8 cellular contexts compared by ENCODE assay signal in the genomic region with DNA sequence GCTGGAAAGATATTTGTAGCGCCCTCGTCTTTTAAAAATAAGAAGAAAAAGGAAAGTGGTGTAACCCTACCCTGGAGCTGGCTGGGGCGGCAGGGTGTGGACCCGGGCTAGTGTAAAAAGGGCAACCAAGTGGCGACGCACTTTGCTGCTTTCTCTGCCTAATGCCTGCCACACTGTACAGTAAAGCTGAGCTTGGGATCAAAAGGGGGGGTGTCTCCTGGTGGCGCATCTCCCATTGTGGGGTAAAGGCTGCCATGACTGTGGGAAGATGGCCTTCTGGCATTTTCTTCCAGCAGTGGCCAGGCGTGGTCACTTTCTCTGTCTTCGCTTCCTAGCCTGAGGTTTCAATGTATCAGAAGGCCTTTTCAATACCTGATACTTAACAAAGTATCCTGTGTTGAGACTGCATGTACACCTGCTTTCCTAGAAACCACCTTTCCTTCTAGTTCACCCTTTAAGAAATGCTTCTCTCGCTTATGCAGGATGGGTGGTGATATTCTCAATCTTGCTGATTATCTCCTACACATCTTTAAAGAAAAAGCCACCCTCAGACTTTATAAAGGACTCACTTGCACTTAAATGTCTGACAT. TPM values are rescaled to one million over a fixed set of nuclear protein-coding genes. Genes with fewer than 3 reads are reported as not detected.
DNase-seq lines count a peak whose midpoint lies in the region; ATAC-seq and TF ChIP-seq lines count a peak whose summit lies in the region.

No MANE protein-coding gene starts in this region.

- intact Hi-C loops in adrenal gland (cut with DNase I), result no loop called here

- H3K9me3 ChIP-seq in adrenal gland (replicated peaks in 1 of 3), result no peaks in the 10 kb centered on the region

- peak overlapping the region; percentile 58 to 92 (median 66) for H3K4me3 ChIP-seq in adrenal gland

- no peak for TF ChIP-seq CTCF in adrenal gland (IDR thresholded peaks at IDR 0.05)

- 0 to 1% (median 0%) methylated on average over 10 of the region's 10 CpGs for WGBS in adrenal gland, 4 donors

- DNase-seq in C1 segment of cervical spinal cord (lab: John Stamatoyannopoulos, UW) (peak in 12 of 14 donors; percentile 39 to 83 (median 59)), HT1080 (ENCODE audit: low read depth) (peak; percentile 31), adrenal gland (peak in 6 of 7 donors; percentile 24 to 60 (median 42)), hepatic stellate cell (ENCODE audit: low spot score) (peak; percentile 20), putamen (ENCODE audit: low spot score) (peak; percentile 72), NCI-H1694 treated with DMSO at 0.1 percent for 48 hours (lab: John Stamatoyannopoulos, UW) (no peak)

- peak overlapping the region; percentile 66 to 96 (median 90) for H3K27ac ChIP-seq in adrenal gland

- H3K4me1 ChIP-seq in adrenal gland (replicated peaks in 1 of 2), result peaks cover 45 to 73% of the 10 kb centered on the region in 2 donors

- no peaks in the 10 kb centered on the region for H3K27me3 ChIP-seq in adrenal gland

- H3K36me3 ChIP-seq in adrenal gland (replicated peaks in 1 of 2), result peaks cover 0 to 1% of the 10 kb centered on the region in 2 donors

- ATAC-seq in GM21576 (IDR thresholded peaks at IDR 0.05; ENCODE audit: unreplicated experiment) (no peak), GM21515 (IDR thresholded peaks at IDR 0.05; ENCODE audit: unreplicated experiment) (no peak)

- TF ChIP-seq POLR2A in adrenal gland (IDR thresholded peaks at IDR 0.05), result no peak

RNA-seq across cellular contexts. Expression of a gene that starts 0.9 kb away (rescaled TPM):
- total RNA-seq in HT1080 (2014; rRNA removed; shearing (Covaris generic)), result 30.1 and 43.5 TPM in 2 replicates
- polyA plus RNA-seq in HT1080 (2015; cell fraction: cytosol; rRNA removed), result 70.7 and 73.8 TPM in 2 replicates
- polyA plus RNA-seq in HT1080 (2015; cell fraction: nucleus; rRNA removed), result 46.9 and 53.4 TPM in 2 replicates
- 100 to 1,000 TPM; 105 to 276 (median 191) TPM for total RNA-seq in adrenal gland
- polyA plus RNA-seq in adrenal gland, result 100 to 1,000 TPM; 100 to 198 (median 130) TPM

RNA-seq across cellular contexts. Expression of a gene that starts 5.5 kb away (rescaled TPM):
- 55.5 and 55.9 TPM in 2 replicates for total RNA-seq in HT1080 (2014; rRNA removed; shearing (Covaris generic))
- 58.2 and 62.7 TPM in 2 replicates for polyA plus RNA-seq in HT1080 (2015; cell fraction: cytosol; rRNA removed)
- polyA plus RNA-seq in HT1080 (2015; cell fraction: nucleus; rRNA removed), result 105 and 111 TPM in 2 replicates
- 10 to 100 TPM; 39.6 to 85.7 (median 61.5) TPM for total RNA-seq in adrenal gland
- polyA plus RNA-seq in adrenal gland, result 10 to 100 TPM; 31.8 to 76.9 (median 34.4) TPM

RNA-seq across cellular contexts. Expression of a gene that starts 33.5 kb away (rescaled TPM):
- 9.7 and 12.0 TPM in 2 replicates for total RNA-seq in HT1080 (2014; rRNA removed; shearing (Covaris generic))
- 9.2 and 11.3 TPM in 2 replicates for polyA plus RNA-seq in HT1080 (2015; cell fraction: cytosol; rRNA removed)
- 18.7 and 21.2 TPM in 2 replicates for polyA plus RNA-seq in HT1080 (2015; cell fraction: nucleus; rRNA removed)
- 10 to 100 TPM; 16.8 to 39.6 (median 27.3) TPM for total RNA-seq in adrenal gland
- polyA plus RNA-seq in adrenal gland, result 10 to 100 TPM in 1 of 3 donors, 1 to 10 TPM in 2; 6.9 to 38.1 (median 9.8) TPM

RNA-seq across cellular contexts. Expression of a gene that starts 36.8 kb away (rescaled TPM):
- 0.19 TPM in 1 of 2 replicates, not detected in the other for total RNA-seq in HT1080 (2014; rRNA removed; shearing (Covaris generic))
- 0.01 and 0.07 TPM in 2 replicates for polyA plus RNA-seq in HT1080 (2015; cell fraction: cytosol; rRNA removed)
- not detected in 2 replicates for polyA plus RNA-seq in HT1080 (2015; cell fraction: nucleus; rRNA removed)
- total RNA-seq in adrenal gland, result under 1 TPM in 3 of 8 donors, not detected in 5; 0.04 to 0.14 (median 0.10) TPM
- polyA plus RNA-seq in adrenal gland, result under 1 TPM; 0.03 to 0.08 (median 0.07) TPM
